Comparison of ENCODE assay signal across 11 cellular contexts in the genomic region with DNA sequence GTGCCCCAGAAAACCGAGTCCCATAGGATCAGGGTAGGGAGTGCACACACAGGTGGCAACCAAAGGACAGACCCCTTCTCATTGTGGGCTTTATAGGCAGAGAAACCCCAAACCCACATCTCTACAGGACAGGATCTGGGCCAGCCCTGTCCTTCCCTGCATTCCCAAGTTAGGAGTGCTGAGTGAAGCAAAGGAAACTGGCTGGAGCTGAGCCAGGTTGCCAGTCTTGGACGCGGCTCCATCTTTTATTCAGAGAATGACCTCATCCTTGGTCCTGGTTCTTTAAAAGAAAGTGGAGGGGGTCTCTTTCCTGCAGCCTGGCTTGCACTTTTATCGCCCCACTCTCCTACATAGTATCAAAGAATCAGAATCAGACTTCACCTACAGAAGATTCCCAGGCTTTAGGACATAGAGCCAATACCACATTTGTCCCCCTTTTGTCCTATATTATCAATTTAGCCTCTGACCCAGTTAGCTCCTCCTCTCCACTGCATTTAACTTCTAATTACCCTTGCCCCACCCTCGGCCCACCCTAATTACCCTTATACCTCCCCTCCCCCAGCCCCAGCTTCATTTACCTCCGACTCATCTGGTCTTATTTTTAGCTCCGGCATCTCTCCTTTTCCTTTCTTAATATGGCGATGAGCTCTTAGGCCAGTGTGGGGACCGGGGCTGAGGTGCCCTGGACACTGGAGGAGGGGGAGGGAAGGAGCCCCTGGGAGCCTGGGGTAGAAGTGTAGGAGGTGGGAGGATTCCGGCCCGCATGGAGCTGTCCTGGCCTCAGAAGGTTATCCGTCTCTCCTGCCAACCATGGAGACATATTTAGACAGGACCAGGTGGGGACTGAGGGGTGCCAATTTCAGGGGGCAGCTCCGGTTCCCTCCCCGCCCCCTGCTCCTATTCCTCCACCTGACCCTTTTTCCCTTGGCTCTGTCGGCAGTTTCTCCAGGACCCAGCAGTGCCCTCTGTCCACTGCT. TPM values are rescaled to one million over a fixed set of nuclear protein-coding genes. Genes with fewer than 3 reads are reported as not detected.
DNase-seq lines count a peak whose midpoint lies in the region; ATAC-seq and TF ChIP-seq lines count a peak whose summit lies in the region.
"Had no signal": no experiment of that assay in that cellular context is flagged by ENCODE, and none has a peak within 500 bp of the region (broad histone marks: within the 10 kb centered on the region; RNA-seq: fewer than 3 reads in every experiment).

A gene (plus strand): TSS at position 927 of the 977 bp plus-strand sequence. CDS start 177 bp downstream, outside the sequence.

- no peak for TF ChIP-seq RAD21 in Ishikawa (IDR thresholded peaks at IDR 0.05; ENCODE audit: low read depth)
- TF ChIP-seq RAD21 in neural cell (conservative IDR thresholded peaks at IDR 0.05), result no peak

- H3F3A ChIP-seq in neural cell (ENCODE audit: insufficient read depth, low read length, poor library complexity, severe bottlenecking), result no peaks in the 10 kb centered on the region

- H3K27ac Mint-ChIP-seq in activated CD4-positive, alpha-beta T cell treated with anti-CD3 and anti-CD28 coated beads for 36 hours, result no peak within 1 kb of the TSS
- peak within 1 kb of the TSS in 1 of 7 donors; percentile 10 for H3K27ac Mint-ChIP-seq in CD4-positive, alpha-beta memory T cell

- H3K4me3 ChIP-seq in fibroblast of mammary gland (ENCODE audit: control insufficient read depth, low read depth, low read length), result no peak within 1 kb of the TSS
- H3K4me3 ChIP-seq in neural cell (ENCODE audit: low read length), result no peak within 1 kb of the TSS
- no peak within 1 kb of the TSS for H3K4me3 ChIP-seq in CD4-positive, alpha-beta memory T cell (ENCODE audit: low read length in 2 of 2)
- H3K4me3 ChIP-seq: smooth muscle cell, upper lobe of right lung had no signal

- peak; percentile 65 for DNase-seq in A172 (ENCODE audit: low spot score)
- DNase-seq in fibroblast of mammary gland (ENCODE audit: low read depth), result peak; percentile 36
- no peak for DNase-seq in activated CD4-positive, alpha-beta T cell treated with anti-CD3 and anti-CD28 coated beads for 36 hours
- DNase-seq in DMS53 (lab: John Stamatoyannopoulos, UW), result no peak
- no peak for DNase-seq in NCI-H748 (lab: John Stamatoyannopoulos, UW; ENCODE audit: unreplicated experiment)
- DNase-seq in CD4-positive, alpha-beta memory T cell, result no peak
- DNase-seq: upper lobe of right lung had no signal

- H3K4me1 Mint-ChIP-seq in activated CD4-positive, alpha-beta T cell treated with anti-CD3 and anti-CD28 coated beads for 36 hours, result no peaks in the 10 kb centered on the region
- no peaks in the 10 kb centered on the region for H3K4me1 Mint-ChIP-seq in CD4-positive, alpha-beta memory T cell

- intact Hi-C loops in activated CD4-positive, alpha-beta T cell treated with anti-CD3 and anti-CD28 coated beads for 36 hours (cut with DNase I, micrococcal nuclease), result loop anchor here in 1 of 2 experiments (5.0 kb wide), 1 partner anchor 417 kb away; no protein-coding TSS in a partner anchor
- intact Hi-C loops in CD4-positive, alpha-beta memory T cell (cut with micrococcal nuclease), result loop anchor here (10.0 kb wide), 1 partner anchor 415 kb away; no protein-coding TSS in a partner anchor

- no peak within 1 kb of the TSS for H3K27ac ChIP-seq in neural cell (ENCODE audit: low read length)
- H3K27ac ChIP-seq in CD4-positive, alpha-beta memory T cell (ENCODE audit: low read depth, low read length), result no peak within 1 kb of the TSS
- H3K27ac ChIP-seq: HL-60, upper lobe of right lung had no signal

- no peak within 1 kb of the TSS for H3K4me2 ChIP-seq in neural cell (ENCODE audit: low read length)
- H3K4me2 ChIP-seq: smooth muscle cell had no signal

- H3K9me2 ChIP-seq in neural cell (ENCODE audit: insufficient read depth, low read length), result no peaks in the 10 kb centered on the region

- H3K9me3 Mint-ChIP-seq in activated CD4-positive, alpha-beta T cell treated with anti-CD3 and anti-CD28 coated beads for 36 hours (ENCODE audit: low read depth), result no peaks in the 10 kb centered on the region
- H3K9me3 Mint-ChIP-seq in CD4-positive, alpha-beta memory T cell, result no peaks in the 10 kb centered on the region

- TF ChIP-seq CTCF in fibroblast of mammary gland (conservative IDR thresholded peaks at IDR 0.05; ENCODE audit: control insufficient read depth, insufficient read depth, low read depth, low read length) (no peak), neural cell (IDR thresholded peaks at IDR 0.05; ENCODE audit: poor library complexity, severe bottlenecking) (no peak)

- no peaks in the 10 kb centered on the region for H3K36me3 Mint-ChIP-seq in activated CD4-positive, alpha-beta T cell treated with anti-CD3 and anti-CD28 coated beads for 36 hours (ENCODE audit: low read depth)
- no peaks in the 10 kb centered on the region for H3K36me3 Mint-ChIP-seq in CD4-positive, alpha-beta memory T cell

- H3K9ac ChIP-seq in neural cell (ENCODE audit: low read length), result no peak within 1 kb of the TSS

- H3K27me3 ChIP-seq in neural cell (ENCODE audit: insufficient read depth, low read depth, low read length), result no peaks in the 10 kb centered on the region
- H3K27me3 ChIP-seq in CD4-positive, alpha-beta memory T cell (ENCODE audit: insufficient read depth, low read length), result no peaks in the 10 kb centered on the region
- H3K27me3 ChIP-seq: upper lobe of right lung had no signal

- ATAC-seq in activated CD4-positive, alpha-beta T cell treated with anti-CD3 and anti-CD28 coated beads for 36 hours, result no peak
- ATAC-seq: upper lobe of right lung had no signal

- no peaks in the 10 kb centered on the region for H3K9me3 ChIP-seq in neural cell (ENCODE audit: low read length)
- no peaks in the 10 kb centered on the region for H3K9me3 ChIP-seq in CD4-positive, alpha-beta memory T cell (ENCODE audit: control insufficient read depth in 1 of 2, low read length in 2 of 2)
- H3K9me3 ChIP-seq: upper lobe of right lung had no signal

- CTCF ChIA-PET in activated CD4-positive, alpha-beta T cell treated with anti-CD3 and anti-CD28 coated beads for 36 hours (lab: Charles Lee), result interaction anchor here (0.9 to 3.4 kb wide), 8 partner anchors 12 to 187 kb away, joined by 4 to 44 read pairs (median 5); no protein-coding TSS in a partner anchor
- CTCF ChIA-PET in CD4-positive, alpha-beta memory T cell (lab: Charles Lee; ENCODE audit: partially characterized antibody), result interaction anchor here (1.0 to 8.9 kb wide), 8 partner anchors 9 to 189 kb away, joined by 3 to 177 read pairs (median 5); no protein-coding TSS in a partner anchor

- H3K79me2 ChIP-seq in neural cell (replicated peaks; ENCODE audit: insufficient read depth, low read length), result no peaks in the 10 kb centered on the region

- H3K4me1 ChIP-seq in CD4-positive, alpha-beta memory T cell (ENCODE audit: insufficient read depth, low read length), result peaks cover 9% of the 10 kb centered on the region

- no peaks in the 10 kb centered on the region for H4K20me1 ChIP-seq in neural cell (ENCODE audit: insufficient read depth)

- H3K36me3 ChIP-seq in neural cell (ENCODE audit: insufficient read depth, low read length), result no peaks in the 10 kb centered on the region
- H3K36me3 ChIP-seq in CD4-positive, alpha-beta memory T cell (ENCODE audit: insufficient read depth, low read length), result no peaks in the 10 kb centered on the region
- H3K36me3 ChIP-seq: upper lobe of right lung had no signal

- no peak within 1 kb of the TSS for H3K4me3 Mint-ChIP-seq in activated CD4-positive, alpha-beta T cell treated with anti-CD3 and anti-CD28 coated beads for 36 hours
- H3K4me3 Mint-ChIP-seq in CD4-positive, alpha-beta memory T cell, result no peak within 1 kb of the TSS

- TF ChIP-seq EP300 in Ishikawa (IDR thresholded peaks at IDR 0.05; ENCODE audit: borderline replicate concordance) (no peak), neural cell (conservative IDR thresholded peaks at IDR 0.05; ENCODE audit: poor library complexity, severe bottlenecking) (no peak)

- H2AFZ ChIP-seq in neural cell (ENCODE audit: low read depth, low read length), result peak within 1 kb of the TSS; percentile 4

- no peaks in the 10 kb centered on the region for H3K27me3 Mint-ChIP-seq in activated CD4-positive, alpha-beta T cell treated with anti-CD3 and anti-CD28 coated beads for 36 hours
- peaks cover 2 to 9% of the 10 kb centered on the region in 2 donors for H3K27me3 Mint-ChIP-seq in CD4-positive, alpha-beta memory T cell

- POLR2A ChIA-PET in activated CD4-positive, alpha-beta T cell treated with anti-CD3 and anti-CD28 coated beads for 36 hours (lab: Charles Lee), result interaction anchor here (0.6 kb wide), 1 partner anchor 85 kb away, joined by 3 read pairs; no protein-coding TSS in a partner anchor
- POLR2A ChIA-PET in CD4-positive, alpha-beta memory T cell (lab: Charles Lee; ENCODE audit: partially characterized antibody), result no interaction called here

TF ChIP-seq in Ishikawa, 13 proteins besides CTCF, POLR2A, EP300 and RAD21 (continues in another document):
- no peak for TF ChIP-seq TAF1 (IDR thresholded peaks at IDR 0.05; ENCODE audit: low read depth)
- TF ChIP-seq CREB1 (IDR thresholded peaks at IDR 0.05; ENCODE audit: low read depth), result no peak
- no peak for TF ChIP-seq FOXM1 (IDR thresholded peaks at IDR 0.05; ENCODE audit: borderline replicate concordance, low read depth)
- TF ChIP-seq TEAD4 (IDR thresholded peaks at IDR 0.05), result no peak
- TF ChIP-seq, protein P1, sequence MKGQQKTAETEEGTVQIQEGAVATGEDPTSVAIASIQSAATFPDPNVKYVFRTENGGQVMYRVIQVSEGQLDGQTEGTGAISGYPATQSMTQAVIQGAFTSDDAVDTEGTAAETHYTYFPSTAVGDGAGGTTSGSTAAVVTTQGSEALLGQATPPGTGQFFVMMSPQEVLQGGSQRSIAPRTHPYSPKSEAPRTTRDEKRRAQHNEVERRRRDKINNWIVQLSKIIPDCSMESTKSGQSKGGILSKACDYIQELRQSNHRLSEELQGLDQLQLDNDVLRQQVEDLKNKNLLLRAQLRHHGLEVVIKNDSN (IDR thresholded peaks at IDR 0.05), result no peak

TF ChIP-seq in neural cell, 6 proteins besides CTCF, POLR2A, EP300 and RAD21 (continues in another document):
- TF ChIP-seq TAF1 (IDR thresholded peaks at IDR 0.05; ENCODE audit: low read depth), result no peak

RNA-seq across cellular contexts. Expression of the gene that starts here (rescaled TPM):
- total RNA-seq in A172 (2014; rRNA removed; shearing (Covaris generic)), result 0.22 and 0.60 TPM in 2 replicates
- polyA plus RNA-seq in neural cell, result not detected in 2 replicates
- not detected in 2 replicates for polyA minus RNA-seq in neural cell
- not detected for total RNA-seq in activated CD4-positive, alpha-beta T cell treated with anti-CD3 and anti-CD28 coated beads for 36 hours
- total RNA-seq in CD4-positive, alpha-beta memory T cell, result not detected
- polyA plus RNA-seq in CD4-positive, alpha-beta memory T cell, result not detected
- polyA plus RNA-seq: smooth muscle cell had no signal

Comparison
In these comparisons a context has a peak if more than half of its experiments do, and no peak if none do; other contexts are left out.
1. Peak in DNase-seq in A172; RNA of the gene not detected or under 1 TPM.